ENCODE assay signal across 8 cellular contexts in the genomic region with DNA sequence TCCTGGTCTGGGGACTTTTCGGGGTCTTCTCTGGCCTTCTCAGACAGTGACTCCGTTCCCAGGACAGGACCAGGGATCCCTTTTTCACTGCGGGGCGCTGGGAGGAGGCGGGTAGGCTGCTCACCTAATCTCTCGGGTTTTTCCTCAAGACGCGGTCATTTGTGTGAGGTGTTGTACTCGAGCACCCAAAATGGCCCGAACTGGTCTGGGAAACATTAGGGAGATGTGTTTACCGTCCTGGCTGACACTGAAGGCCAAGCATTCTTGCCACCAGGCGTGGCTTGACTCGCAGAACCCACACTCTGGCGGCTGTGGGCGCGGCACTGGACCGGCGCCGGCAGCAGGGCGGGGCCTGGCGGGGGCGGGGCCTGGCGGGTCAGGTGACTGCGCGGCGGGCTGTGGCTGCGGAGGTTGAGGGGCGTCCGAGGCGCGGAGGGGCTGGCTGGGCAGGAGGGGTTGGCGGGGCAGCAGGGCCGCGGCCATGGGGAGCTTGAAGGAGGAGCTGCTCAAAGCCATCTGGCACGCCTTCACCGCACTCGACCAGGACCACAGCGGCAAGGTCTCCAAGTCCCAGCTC. TPM values are rescaled to one million over a fixed set of nuclear protein-coding genes. Genes with fewer than 3 reads are reported as not detected.
DNase-seq lines count a peak whose midpoint lies in the region; ATAC-seq and TF ChIP-seq lines count a peak whose summit lies in the region.

Gene SWAP70 (plus strand): TSS at position 379 of the 577 bp plus-strand sequence. CDS start 103 bp downstream, at position 482.

- peaks cover 9% of the 10 kb centered on the region for H3K4me1 ChIP-seq in testis

- intact Hi-C loops in testis (cut with DNase I; ENCODE audit: low total_unique reads), result no loop called here

- H3K9me3 ChIP-seq in testis, result no peaks in the 10 kb centered on the region

- peaks cover 5% of the 10 kb centered on the region for H3K9me3 Mint-ChIP-seq in activated naive CD4-positive, alpha-beta T cell treated with anti-CD3 and anti-CD28 coated beads, Interleukin-2, amount 50 U/mL, for 24 hours
- peaks cover 3% of the 10 kb centered on the region for H3K9me3 Mint-ChIP-seq in osteocyte (ENCODE audit: unreplicated experiment)

- WGBS in testis, 2 donors, result 2% methylated on average over 10 to 38 of the region's 38 CpGs

- ATAC-seq in GM21526 (IDR thresholded peaks at IDR 0.05; ENCODE audit: low FRiP score, unreplicated experiment), result peak; percentile 77

- DNase-seq in DMS79 (lab: John Stamatoyannopoulos, UW) (peak; percentile 54), HuH-7 (ENCODE audit: low spot score) (peak; percentile 82), SK-MEL-5 (ENCODE audit: low read depth, low spot score) (peak; percentile 83), glomerular visceral epithelial cell (ENCODE audit: extremely low spot score) (peak; percentile 92), osteocyte (ENCODE audit: extremely low spot score, unreplicated experiment) (peak; percentile 96), testis (peak; percentile 91)

- no peaks in the 10 kb centered on the region for H3K36me3 ChIP-seq in testis (ENCODE audit: low read depth, missing control alignments)

- in situ Hi-C loops in SK-MEL-5 (cut with HindIII; ENCODE audit: low pct_unique_long_range_greater_than_20kb, low sequenced_read_pairs), result no loop called here

- TF ChIP-seq CTCF in osteocyte (IDR thresholded peaks at IDR 0.05), result peak; percentile 63
- peak in 1 of 3 experiments; percentile 46 for TF ChIP-seq CTCF in testis (IDR thresholded peaks at IDR 0.05)

- no peak for TF ChIP-seq POLR2A in testis (IDR thresholded peaks at IDR 0.05)

- peaks cover 33% of the 10 kb centered on the region for H3K27me3 Mint-ChIP-seq in activated naive CD4-positive, alpha-beta T cell treated with anti-CD3 and anti-CD28 coated beads, Interleukin-2, amount 50 U/mL, for 24 hours
- H3K27me3 Mint-ChIP-seq in osteocyte (ENCODE audit: unreplicated experiment), result no peaks in the 10 kb centered on the region

- peak within 1 kb of the TSS; percentile 86 for H3K4me3 Mint-ChIP-seq in activated naive CD4-positive, alpha-beta T cell treated with anti-CD3 and anti-CD28 coated beads, Interleukin-2, amount 50 U/mL, for 24 hours
- H3K4me3 Mint-ChIP-seq in osteocyte (ENCODE audit: unreplicated experiment), result peak within 1 kb of the TSS; percentile 94

- peaks cover 11% of the 10 kb centered on the region for H3K4me1 Mint-ChIP-seq in activated naive CD4-positive, alpha-beta T cell treated with anti-CD3 and anti-CD28 coated beads, Interleukin-2, amount 50 U/mL, for 24 hours
- H3K4me1 Mint-ChIP-seq in osteocyte (ENCODE audit: unreplicated experiment), result peaks cover 36% of the 10 kb centered on the region

- H3K27ac Mint-ChIP-seq in activated naive CD4-positive, alpha-beta T cell treated with anti-CD3 and anti-CD28 coated beads, Interleukin-2, amount 50 U/mL, for 24 hours, result peak within 1 kb of the TSS; percentile 30
- H3K27ac Mint-ChIP-seq in osteocyte (ENCODE audit: unreplicated experiment), result peak within 1 kb of the TSS; percentile 89

- H3K4me3 ChIP-seq in testis, result peak within 1 kb of the TSS; percentile 81 to 98

- no peaks in the 10 kb centered on the region for H3K27me3 ChIP-seq in testis

- H3K27ac ChIP-seq in testis, result peak within 1 kb of the TSS; percentile 94 to 95

- H3K36me3 Mint-ChIP-seq in activated naive CD4-positive, alpha-beta T cell treated with anti-CD3 and anti-CD28 coated beads, Interleukin-2, amount 50 U/mL, for 24 hours, result peaks cover 3% of the 10 kb centered on the region
- peaks cover 18% of the 10 kb centered on the region for H3K36me3 Mint-ChIP-seq in osteocyte (ENCODE audit: unreplicated experiment)

RNA-seq across cellular contexts. Expression of gene SWAP70, which starts in this region (rescaled TPM):
- total RNA-seq in SK-MEL-5 (2014; rRNA removed; shearing (Covaris generic)), result 148 and 149 TPM in 2 replicates
- 54.3 and 79.7 TPM in 2 replicates for polyA plus RNA-seq in SK-MEL-5 (2015; cell fraction: cytosol; rRNA removed)
- polyA plus RNA-seq in SK-MEL-5 (2015; cell fraction: nucleus; rRNA removed), result 22.7 and 23.5 TPM in 2 replicates
- total RNA-seq in osteocyte (37.4 and 39.7 TPM in 2 replicates), testis (10 to 100 TPM; 10.5 to 14.7 TPM)
- polyA plus RNA-seq in testis (ENCODE audit: insufficient read depth, low read depth, low replicate concordance), result 10.2 TPM

Comparison
In these comparisons a context has a peak if more than half of its experiments do, and no peak if none do; other contexts are left out.
1. Peak in every context shown above with its lines: DNase-seq, ATAC-seq, H3K4me3 ChIP-seq and H3K27ac ChIP-seq.